In the genomic region with DNA sequence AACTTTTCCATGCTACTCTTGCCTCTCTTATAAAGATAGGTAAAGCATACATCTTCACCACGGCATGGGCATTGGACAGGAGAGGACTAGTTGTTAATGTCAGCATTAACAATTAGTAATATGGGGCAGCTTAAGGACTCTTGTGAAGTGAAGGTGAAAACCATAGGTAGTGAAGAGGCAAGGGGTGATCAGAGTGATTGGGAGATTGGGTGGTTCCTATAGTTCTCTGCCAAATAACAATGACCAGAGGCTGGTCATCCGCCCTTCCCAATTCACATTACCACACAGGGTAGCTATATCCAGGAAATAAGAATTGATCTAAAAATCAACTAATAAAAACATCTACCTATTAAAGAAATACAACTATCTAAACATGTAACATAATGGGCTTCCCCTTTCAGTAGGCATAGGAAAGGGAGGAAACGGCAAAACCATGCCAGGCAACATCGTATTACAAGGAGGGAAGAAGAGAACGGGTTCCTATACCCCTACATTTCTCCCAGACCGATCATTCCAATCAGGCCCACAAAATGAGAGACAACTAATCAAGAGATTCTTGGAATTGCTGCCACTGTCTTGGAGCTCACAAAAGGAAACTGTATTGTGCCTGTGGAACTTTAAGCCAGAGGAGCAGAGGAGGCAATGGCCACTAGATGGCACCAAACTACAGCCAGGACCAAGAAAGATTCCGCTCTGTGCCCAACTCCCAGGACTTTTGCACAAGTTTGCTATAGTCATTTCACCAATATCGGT, we compare ENCODE assay signal across 8 cellular contexts.
A peak's percentile ranks its signal among the peaks of the same experiment; 100 is the strongest.
DNase-seq lines count a peak whose midpoint lies in the region; ATAC-seq and TF ChIP-seq lines count a peak whose summit lies in the region.

No MANE protein-coding gene starts in this region.

- no peaks in the 10 kb centered on the region for H3K36me3 ChIP-seq in ovary
- no peaks in the 10 kb centered on the region for H3K36me3 ChIP-seq in tibial nerve

- peak; percentile 98 for TF ChIP-seq CTCF in RWPE1 (conservative IDR thresholded peaks at IDR 0.05; ENCODE audit: low read depth)
- peak; percentile 91 for TF ChIP-seq CTCF in foreskin keratinocyte (conservative IDR thresholded peaks at IDR 0.05)
- peak; percentile 60 to 83 (median 64) for TF ChIP-seq CTCF in ovary (IDR thresholded peaks at IDR 0.05)
- TF ChIP-seq CTCF in tibial nerve (IDR thresholded peaks at IDR 0.05) = peak; percentile 70 to 92 (median 90)

- H3K27ac ChIP-seq in RWPE1 = no peak overlapping the region
- no peak overlapping the region for H3K27ac ChIP-seq in foreskin keratinocyte
- no peak overlapping the region for H3K27ac ChIP-seq in ovary
- no peak overlapping the region for H3K27ac ChIP-seq in tibial nerve

- TF ChIP-seq POLR2A in ovary (IDR thresholded peaks at IDR 0.05) (no peak), tibial nerve (IDR thresholded peaks at IDR 0.05) (no peak)

- CTCF ChIA-PET in RWPE1 (lab: Yijun Ruan, JAX) = interaction anchor here (0.5 to 2.3 kb wide), 31 partner anchors 8 to 1214 kb away, joined by 3 to 40 read pairs (median 4); no protein-coding TSS in a partner anchor

- H3K4me3 ChIP-seq in Jurkat, Clone E6-1 (ENCODE audit: low read length) = no peak overlapping the region
- H3K4me3 ChIP-seq in ovary (no peak overlapping the region), tibial nerve (no peak overlapping the region)

- POLR2A ChIA-PET in RWPE1 (lab: Yijun Ruan, JAX; ENCODE audit: low non-redundant PET) = no interaction called here

- H3K27me3 ChIP-seq in foreskin keratinocyte (no peaks in the 10 kb centered on the region), ovary (no peaks in the 10 kb centered on the region), tibial nerve (no peaks in the 10 kb centered on the region)

- TF ChIP-seq EP300 in ovary (IDR thresholded peaks at IDR 0.05) (no peak), tibial nerve (IDR thresholded peaks at IDR 0.05) (no peak)

- WGBS in ovary, 3 donors = 55 to 56% (median 55%) methylated on average over 8 of the region's 8 CpGs
- 36% methylated on average over 8 of the region's 8 CpGs for WGBS in tibial nerve, 2 donors

- DNase-seq in EL (peak; percentile 78), RWPE1 (ENCODE audit: low spot score) (peak; percentile 81), foreskin keratinocyte (peak in 1 of 2 donors; percentile 61), ovary (peak; percentile 57 to 75 (median 67)), tibial nerve (ENCODE audit: low spot score in 2 of 2) (peak; percentile 44 to 82)
- peak; percentile 59 for DNase-seq in Jurkat, Clone E6-1 (ENCODE audit: low read depth, low spot score)
- DNase-seq in activated T-helper 9 cell treated with anti-CD3 and anti-CD28 coated beads, Interleukin-2, amount 50 U/mL, for 16 hours (ENCODE audit: low read depth) = peak; percentile 21

- peak; percentile 93 for ATAC-seq in GM21576 (IDR thresholded peaks at IDR 0.05; ENCODE audit: unreplicated experiment)
- ATAC-seq in foreskin keratinocyte = peak; percentile 96

- H3K9me3 ChIP-seq in ovary (no peaks in the 10 kb centered on the region), tibial nerve (no peaks in the 10 kb centered on the region)

- no peaks in the 10 kb centered on the region for H3K4me1 ChIP-seq in foreskin keratinocyte
- H3K4me1 ChIP-seq in ovary (ENCODE audit: insufficient read depth) = peaks cover 1% of the 10 kb centered on the region
- H3K4me1 ChIP-seq in tibial nerve = peaks cover 0 to 27% (median 0%) of the 10 kb centered on the region in 4 donors

- intact Hi-C loops in ovary (cut with DNase I) = no loop called here
